Comparison of ENCODE assay signal across 8 cellular contexts in the genomic region with DNA sequence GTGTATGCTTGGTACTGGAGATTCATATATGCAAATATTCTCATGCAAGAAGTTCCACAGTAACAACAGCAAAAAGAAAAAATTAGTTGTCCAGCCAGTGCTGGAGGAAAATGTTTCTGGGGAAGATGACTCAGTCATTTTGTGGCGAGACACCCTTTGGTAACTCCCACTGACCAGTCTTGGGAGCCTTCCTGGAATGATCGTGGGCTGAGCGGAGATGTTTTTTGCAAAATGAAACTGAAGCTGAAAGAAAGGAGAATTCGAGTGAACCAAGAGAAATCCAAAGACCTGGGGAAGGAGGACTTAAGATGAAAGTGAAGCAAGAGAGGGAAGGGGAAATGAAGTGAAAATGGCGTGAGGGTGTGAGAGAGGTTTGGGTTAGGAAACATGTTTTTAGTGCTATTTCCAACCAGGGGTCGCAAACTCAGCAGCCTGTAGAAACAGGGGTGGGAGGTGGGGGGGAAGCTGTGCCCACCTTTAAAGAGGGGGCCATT. TPM values are rescaled to one million over a fixed set of nuclear protein-coding genes. Genes with fewer than 3 reads are reported as not detected.
DNase-seq lines count a peak whose midpoint lies in the region; ATAC-seq and TF ChIP-seq lines count a peak whose summit lies in the region.

No MANE protein-coding gene starts in this region.

- H3K27me3 Mint-ChIP-seq in CD8-positive, alpha-beta memory T cell, result peaks cover 6 to 24% of the 10 kb centered on the region in 2 donors

- no peak overlapping the region for H2AFZ ChIP-seq in Karpas-422 (ENCODE audit: low read length)

- no peak overlapping the region for H3K4me2 ChIP-seq in Karpas-422 (ENCODE audit: low read depth, low read length, poor library complexity, severe bottlenecking)

- DNase-seq in CD8-positive, alpha-beta memory T cell, result no peak
- DNase-seq in NCI-H460 (ENCODE audit: extremely low read depth, low read depth) (peak; percentile 47), amniotic stem cell (lab: John Stamatoyannopoulos, UW) (peak; percentile 84), kidney epithelial cell (ENCODE audit: low read depth) (peak; percentile 76), Karpas-422 (no peak)
- DNase-seq in stimulated activated CD8-positive, alpha-beta memory T cell treated with anti-CD3 and anti-CD28 coated beads, Interleukin-4, amount 100 ng/mL, for 48 hours, result peak; percentile 69

- H3K27ac ChIP-seq in CD8-positive, alpha-beta memory T cell (ENCODE audit: low read depth, low read length), result peak overlapping the region; percentile 75
- no peak overlapping the region for H3K27ac ChIP-seq in Karpas-422 (ENCODE audit: low read length)

- H3K27ac Mint-ChIP-seq in CD8-positive, alpha-beta memory T cell, result peak overlapping the region; percentile 2 to 89 (median 62)

- no peaks in the 10 kb centered on the region for H3K4me1 ChIP-seq in CD8-positive, alpha-beta memory T cell (ENCODE audit: insufficient read depth, low read length)
- no peaks in the 10 kb centered on the region for H3K4me1 ChIP-seq in Karpas-422 (ENCODE audit: low read length)

- no peak for TF ChIP-seq CTCF in kidney epithelial cell (IDR thresholded peaks at IDR 0.05; ENCODE audit: insufficient read depth, low read length, poor library complexity, severe bottlenecking)

- POLR2A ChIA-PET in CD8-positive, alpha-beta memory T cell (lab: Charles Lee), result no interaction called here

- H3K4me1 Mint-ChIP-seq in CD8-positive, alpha-beta memory T cell, result peaks cover 19 to 30% (median 27%) of the 10 kb centered on the region in 3 donors

- H3K9me3 Mint-ChIP-seq in CD8-positive, alpha-beta memory T cell, result no peaks in the 10 kb centered on the region

- H3K4me3 Mint-ChIP-seq in CD8-positive, alpha-beta memory T cell, result peak overlapping the region; percentile 13 to 76 (median 72)

- no peaks in the 10 kb centered on the region for H3K36me3 ChIP-seq in CD8-positive, alpha-beta memory T cell (ENCODE audit: insufficient read depth, low read length)
- peaks cover 1% of the 10 kb centered on the region for H3K36me3 ChIP-seq in kidney epithelial cell (ENCODE audit: control insufficient read depth, insufficient read depth, low read length)
- H3K36me3 ChIP-seq in Karpas-422 (ENCODE audit: insufficient read depth, low read length), result no peaks in the 10 kb centered on the region

- no peaks in the 10 kb centered on the region for H3K27me3 ChIP-seq in CD8-positive, alpha-beta memory T cell (ENCODE audit: insufficient read depth, low read length, poor library complexity, severe bottlenecking)
- H3K27me3 ChIP-seq in kidney epithelial cell (ENCODE audit: control insufficient read depth, insufficient read depth, low read length) (no peaks in the 10 kb centered on the region), Karpas-422 (ENCODE audit: low read length) (no peaks in the 10 kb centered on the region)

- H4K20me1 ChIP-seq in Karpas-422 (ENCODE audit: insufficient read depth, low read depth, low read length), result no peaks in the 10 kb centered on the region

- H3K9me3 ChIP-seq in CD8-positive, alpha-beta memory T cell (ENCODE audit: low read length), result no peaks in the 10 kb centered on the region
- H3K9me3 ChIP-seq in Karpas-422 (ENCODE audit: low read length), result no peaks in the 10 kb centered on the region

- no peaks in the 10 kb centered on the region for H3K9me2 ChIP-seq in Karpas-422 (replicated peaks; ENCODE audit: insufficient read depth, low read length)

- CTCF ChIA-PET in CD8-positive, alpha-beta memory T cell (lab: Charles Lee), result no interaction called here

- H3K79me2 ChIP-seq in Karpas-422 (ENCODE audit: low read length), result no peaks in the 10 kb centered on the region

- H3K4me3 ChIP-seq in CD8-positive, alpha-beta memory T cell (ENCODE audit: low read length), result no peak overlapping the region
- H3K4me3 ChIP-seq in kidney epithelial cell (ENCODE audit: low read depth, low read length), result peak overlapping the region; percentile 40
- no peak overlapping the region for H3K4me3 ChIP-seq in Karpas-422 (ENCODE audit: low read length)

- H3K9ac ChIP-seq in Karpas-422 (ENCODE audit: low read length), result no peak overlapping the region

- peaks cover 0 to 5% (median 0%) of the 10 kb centered on the region in 3 donors for H3K36me3 Mint-ChIP-seq in CD8-positive, alpha-beta memory T cell

- ATAC-seq in HG02763 (IDR thresholded peaks at IDR 0.05; ENCODE audit: unreplicated experiment), result no peak
- ATAC-seq in GM21576 (IDR thresholded peaks at IDR 0.05; ENCODE audit: unreplicated experiment), result no peak

RNA-seq across cellular contexts. Expression of a gene that starts 5.2 kb away (rescaled TPM):
- 10 to 100 TPM; 15.8 to 17.3 TPM for total RNA-seq in CD8-positive, alpha-beta memory T cell
- 0.89 TPM for polyA plus RNA-seq in CD8-positive, alpha-beta memory T cell
- total RNA-seq in NCI-H460 (2014; rRNA removed; shearing (Covaris generic)), result 25.7 and 30.0 TPM in 2 replicates
- polyA plus RNA-seq in NCI-H460 (2014; cell fraction: nucleus; rRNA removed), result 40.1 and 40.4 TPM in 2 replicates
- 71.8 and 90.2 TPM in 2 replicates for total RNA-seq in kidney epithelial cell
- not detected in 2 replicates for total RNA-seq in Karpas-422 (2014; rRNA removed; shearing (Covaris generic); ENCODE audit: low replicate concordance)

RNA-seq across cellular contexts. Expression of a gene that starts 49.1 kb away (rescaled TPM):
- not detected for total RNA-seq in CD8-positive, alpha-beta memory T cell
- not detected for polyA plus RNA-seq in CD8-positive, alpha-beta memory T cell
- 2.0 and 4.1 TPM in 2 replicates for total RNA-seq in NCI-H460 (2014; rRNA removed; shearing (Covaris generic))
- polyA plus RNA-seq in NCI-H460 (2014; cell fraction: nucleus; rRNA removed), result 0.28 and 1.6 TPM in 2 replicates
- total RNA-seq in kidney epithelial cell, result 0.62 and 0.63 TPM in 2 replicates
- not detected in 2 replicates for total RNA-seq in Karpas-422 (2014; rRNA removed; shearing (Covaris generic); ENCODE audit: low replicate concordance)

RNA-seq across cellular contexts. Expression of a gene that starts 51.6 kb away (rescaled TPM):
- total RNA-seq in CD8-positive, alpha-beta memory T cell, result 10 to 100 TPM; 22.4 TPM
- 13.2 TPM for polyA plus RNA-seq in CD8-positive, alpha-beta memory T cell
- total RNA-seq in NCI-H460 (2014; rRNA removed; shearing (Covaris generic)), result 28.5 and 33.8 TPM in 2 replicates
- 24.6 and 34.4 TPM in 2 replicates for polyA plus RNA-seq in NCI-H460 (2014; cell fraction: nucleus; rRNA removed)
- total RNA-seq in kidney epithelial cell, result 20.1 and 22.0 TPM in 2 replicates
- 6.1 and 31.7 TPM in 2 replicates for total RNA-seq in Karpas-422 (2014; rRNA removed; shearing (Covaris generic); ENCODE audit: low replicate concordance)

Comparison
In these comparisons a context has a peak if more than half of its experiments do, and no peak if none do; other contexts are left out.
1. DNase-seq: peak in NCI-H460 (single experiment), amniotic stem cell (single experiment), kidney epithelial cell (single experiment) and stimulated activated CD8-positive, alpha-beta memory T cell treated with anti-CD3 and anti-CD28 coated beads, Interleukin-4, amount 100 ng/mL, for 48 hours (single experiment); none in CD8-positive, alpha-beta memory T cell (0 of 5) and Karpas-422 (single experiment).
2. RNA of a gene that starts 5.2 kb away (total RNA-seq): 71.8 to 90.2 TPM in kidney epithelial cell, 25.7 to 30.0 TPM in NCI-H460 and 15.8 to 17.3 TPM in CD8-positive, alpha-beta memory T cell; not detected in Karpas-422; every median in the first group is over 10 times any median in the second.